In genomic region chr21:40393091-40393490, GRCh38 we compare ENCODE assay signal across 8 cellular contexts.
"Had no signal": no experiment of that assay in that cellular context is flagged by ENCODE, and none has a peak within 500 bp of the region (broad histone marks: within the 10 kb centered on the region; RNA-seq: fewer than 3 reads in every experiment).

No MANE protein-coding gene starts in this region.

- DNase-seq: GDM1, GF-D8 had no signal

- H3K4me3 ChIP-seq: GM12878 had no signal

- ATAC-seq: GM12878 had no signal

- FAIRE-seq: G401.6, GM12878, GM12891, GM12892, GM18507, GM19239 had no signal
